ENCODE assay signal across 1 cellular context in the genomic region with DNA sequence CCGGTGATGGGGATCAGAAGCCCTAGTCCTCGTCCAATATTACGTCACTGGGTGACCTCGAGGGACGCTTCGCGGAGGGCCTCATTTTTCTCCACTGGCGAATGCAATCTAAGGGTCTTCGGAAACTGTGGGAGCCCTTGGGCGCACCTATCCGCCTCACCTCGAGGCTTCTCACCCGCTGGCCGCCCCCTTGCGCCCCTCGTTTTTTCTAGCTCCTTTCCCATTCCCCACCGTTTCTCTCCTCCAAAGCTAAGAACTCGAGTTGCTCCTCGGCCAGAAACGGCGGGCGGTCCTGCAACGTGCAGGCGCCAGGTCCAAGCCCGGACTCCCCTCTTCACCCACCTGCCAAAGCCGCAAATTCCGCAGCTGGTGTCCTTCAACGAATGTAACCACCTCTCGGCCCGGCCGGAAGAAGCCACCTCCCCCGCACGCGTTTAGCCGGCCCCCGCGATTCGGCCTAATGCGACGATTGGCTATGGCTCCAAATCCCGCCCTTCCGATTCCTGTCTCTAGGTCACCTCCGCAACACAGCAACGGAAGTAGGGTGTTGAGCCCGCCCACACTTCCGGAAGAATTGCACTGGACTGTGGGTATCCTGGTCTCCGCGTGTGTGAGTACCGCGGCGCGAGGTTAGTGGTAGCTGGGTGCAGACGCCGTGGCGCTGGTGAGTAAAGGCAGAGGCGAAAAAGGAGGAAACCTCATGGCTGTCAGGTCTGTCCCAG.
TF ChIP-seq lines count a peak whose summit lies in the region.

A gene with protein sequence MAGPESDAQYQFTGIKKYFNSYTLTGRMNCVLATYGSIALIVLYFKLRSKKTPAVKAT (minus strand): TSS at position 409 of the 722 bp plus-strand sequence. CDS start 4,018 bp downstream, outside the sequence.
A gene with protein sequence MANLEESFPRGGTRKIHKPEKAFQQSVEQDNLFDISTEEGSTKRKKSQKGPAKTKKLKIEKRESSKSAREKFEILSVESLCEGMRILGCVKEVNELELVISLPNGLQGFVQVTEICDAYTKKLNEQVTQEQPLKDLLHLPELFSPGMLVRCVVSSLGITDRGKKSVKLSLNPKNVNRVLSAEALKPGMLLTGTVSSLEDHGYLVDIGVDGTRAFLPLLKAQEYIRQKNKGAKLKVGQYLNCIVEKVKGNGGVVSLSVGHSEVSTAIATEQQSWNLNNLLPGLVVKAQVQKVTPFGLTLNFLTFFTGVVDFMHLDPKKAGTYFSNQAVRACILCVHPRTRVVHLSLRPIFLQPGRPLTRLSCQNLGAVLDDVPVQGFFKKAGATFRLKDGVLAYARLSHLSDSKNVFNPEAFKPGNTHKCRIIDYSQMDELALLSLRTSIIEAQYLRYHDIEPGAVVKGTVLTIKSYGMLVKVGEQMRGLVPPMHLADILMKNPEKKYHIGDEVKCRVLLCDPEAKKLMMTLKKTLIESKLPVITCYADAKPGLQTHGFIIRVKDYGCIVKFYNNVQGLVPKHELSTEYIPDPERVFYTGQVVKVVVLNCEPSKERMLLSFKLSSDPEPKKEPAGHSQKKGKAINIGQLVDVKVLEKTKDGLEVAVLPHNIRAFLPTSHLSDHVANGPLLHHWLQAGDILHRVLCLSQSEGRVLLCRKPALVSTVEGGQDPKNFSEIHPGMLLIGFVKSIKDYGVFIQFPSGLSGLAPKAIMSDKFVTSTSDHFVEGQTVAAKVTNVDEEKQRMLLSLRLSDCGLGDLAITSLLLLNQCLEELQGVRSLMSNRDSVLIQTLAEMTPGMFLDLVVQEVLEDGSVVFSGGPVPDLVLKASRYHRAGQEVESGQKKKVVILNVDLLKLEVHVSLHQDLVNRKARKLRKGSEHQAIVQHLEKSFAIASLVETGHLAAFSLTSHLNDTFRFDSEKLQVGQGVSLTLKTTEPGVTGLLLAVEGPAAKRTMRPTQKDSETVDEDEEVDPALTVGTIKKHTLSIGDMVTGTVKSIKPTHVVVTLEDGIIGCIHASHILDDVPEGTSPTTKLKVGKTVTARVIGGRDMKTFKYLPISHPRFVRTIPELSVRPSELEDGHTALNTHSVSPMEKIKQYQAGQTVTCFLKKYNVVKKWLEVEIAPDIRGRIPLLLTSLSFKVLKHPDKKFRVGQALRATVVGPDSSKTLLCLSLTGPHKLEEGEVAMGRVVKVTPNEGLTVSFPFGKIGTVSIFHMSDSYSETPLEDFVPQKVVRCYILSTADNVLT (N-terminal part only) (plus strand): TSS at position 560 of the 722 bp plus-strand sequence. CDS start 1,801 bp downstream, outside the sequence.

TF ChIP-seq in HepG2, 621 proteins besides CTCF, POLR2A, EP300 and RAD21 (continued from another document and continues in another):
- TF ChIP-seq, protein P1, sequence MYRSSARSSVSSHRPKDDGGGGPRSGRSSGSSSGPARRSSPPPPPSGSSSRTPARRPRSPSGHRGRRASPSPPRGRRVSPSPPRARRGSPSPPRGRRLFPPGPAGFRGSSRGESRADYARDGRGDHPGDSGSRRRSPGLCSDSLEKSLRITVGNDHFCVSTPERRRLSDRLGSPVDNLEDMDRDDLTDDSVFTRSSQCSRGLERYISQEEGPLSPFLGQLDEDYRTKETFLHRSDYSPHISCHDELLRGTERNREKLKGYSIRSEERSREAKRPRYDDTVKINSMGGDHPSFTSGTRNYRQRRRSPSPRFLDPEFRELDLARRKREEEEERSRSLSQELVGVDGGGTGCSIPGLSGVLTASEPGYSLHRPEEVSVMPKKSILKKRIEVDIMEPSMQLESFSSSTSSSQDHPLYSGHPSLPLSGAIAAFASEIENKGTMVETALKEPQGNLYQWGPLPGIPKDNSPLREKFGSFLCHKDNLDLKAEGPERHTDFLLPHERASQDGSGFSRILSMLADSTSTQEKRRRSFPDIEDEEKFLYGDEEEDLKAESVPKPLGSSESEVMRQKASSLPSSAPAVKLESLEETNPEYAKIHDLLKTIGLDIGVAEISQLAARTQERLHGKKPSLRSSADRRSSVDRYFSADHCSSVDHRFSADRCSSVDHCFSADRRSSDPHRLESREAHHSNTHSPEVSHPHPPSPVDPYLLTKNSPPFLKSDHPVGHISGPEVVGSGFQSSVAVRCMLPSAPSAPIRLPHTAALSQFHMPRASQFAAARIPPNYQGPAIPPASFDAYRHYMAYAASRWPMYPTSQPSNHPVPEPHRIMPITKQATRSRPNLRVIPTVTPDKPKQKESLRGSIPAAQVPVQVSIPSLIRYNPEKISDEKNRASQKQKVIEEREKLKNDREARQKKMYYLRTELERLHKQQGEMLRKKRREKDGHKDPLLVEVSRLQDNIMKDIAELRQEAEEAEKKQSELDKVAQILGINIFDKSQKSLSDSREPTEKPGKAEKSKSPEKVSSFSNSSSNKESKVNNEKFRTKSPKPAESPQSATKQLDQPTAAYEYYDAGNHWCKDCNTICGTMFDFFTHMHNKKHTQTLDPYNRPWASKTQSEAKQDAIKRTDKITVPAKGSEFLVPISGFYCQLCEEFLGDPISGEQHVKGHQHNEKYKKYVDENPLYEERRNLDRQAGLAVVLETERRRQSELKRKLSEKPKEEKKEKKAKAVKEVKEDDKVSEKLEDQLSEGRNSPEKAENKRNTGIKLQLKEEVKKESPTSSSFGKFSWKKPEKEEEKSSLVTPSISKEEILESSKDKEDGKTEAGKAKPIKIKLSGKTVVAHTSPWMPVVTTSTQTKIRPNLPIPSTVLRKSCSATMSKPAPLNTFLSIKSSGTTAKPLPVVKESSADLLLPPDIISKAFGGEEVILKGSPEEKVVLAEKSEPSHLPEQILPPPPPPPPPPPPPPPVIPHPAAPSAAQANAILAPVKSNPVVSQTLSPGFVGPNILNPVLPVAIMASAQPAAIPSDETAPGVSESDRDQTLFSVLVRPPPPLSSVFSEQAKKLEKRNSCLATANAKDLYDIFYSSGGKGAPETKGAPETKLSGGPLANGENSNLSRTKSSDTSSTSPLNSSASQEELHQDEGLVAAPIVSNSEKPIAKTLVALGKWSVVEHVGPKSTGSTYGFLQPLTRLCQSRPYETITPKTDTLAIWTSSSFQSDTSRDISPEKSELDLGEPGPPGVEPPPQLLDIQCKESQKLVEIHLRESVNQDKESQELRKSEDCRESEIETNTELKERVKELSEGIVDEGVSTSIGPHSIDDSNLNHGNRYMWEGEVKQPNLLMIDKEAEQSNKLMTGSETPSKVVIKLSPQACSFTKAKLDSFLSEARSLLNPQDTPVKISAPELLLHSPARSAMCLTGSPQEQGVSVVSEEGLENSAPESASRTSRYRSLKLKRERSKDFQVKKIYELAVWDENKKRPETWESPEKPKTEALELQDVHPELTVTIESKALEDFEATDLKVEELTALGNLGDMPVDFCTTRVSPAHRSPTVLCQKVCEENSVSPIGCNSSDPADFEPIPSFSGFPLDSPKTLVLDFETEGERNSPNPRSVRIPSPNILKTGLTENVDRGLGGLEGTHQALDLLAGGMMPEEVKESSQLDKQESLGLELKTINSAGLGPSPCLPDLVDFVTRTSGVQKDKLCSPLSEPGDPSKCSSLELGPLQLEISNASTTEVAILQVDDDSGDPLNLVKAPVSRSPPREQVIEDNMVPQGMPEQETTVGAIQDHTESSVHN (CRISPR knock-in tag; IDR thresholded peaks at IDR 0.05) = no peak
- no peak for TF ChIP-seq TBP (CRISPR knock-in tag; IDR thresholded peaks at IDR 0.05)
- no peak for TF ChIP-seq HNRNPH1 (optimal IDR thresholded peaks at IDR 0.05; ENCODE audit: low read depth, low read length)
- peak; percentile 93 for TF ChIP-seq NRL (CRISPR knock-in tag; IDR thresholded peaks at IDR 0.05; ENCODE audit: borderline replicate concordance)
- TF ChIP-seq ZNF672 (CRISPR knock-in tag; IDR thresholded peaks at IDR 0.05) = no peak
- TF ChIP-seq ZNF589 (CRISPR knock-in tag; conservative IDR thresholded peaks at IDR 0.05) = peak; percentile 83; the same call in 1 of the 2 replicates
- no peak for TF ChIP-seq ZNF598 (CRISPR knock-in tag; IDR thresholded peaks at IDR 0.05; ENCODE audit: borderline replicate concordance)
- TF ChIP-seq, protein P2, sequence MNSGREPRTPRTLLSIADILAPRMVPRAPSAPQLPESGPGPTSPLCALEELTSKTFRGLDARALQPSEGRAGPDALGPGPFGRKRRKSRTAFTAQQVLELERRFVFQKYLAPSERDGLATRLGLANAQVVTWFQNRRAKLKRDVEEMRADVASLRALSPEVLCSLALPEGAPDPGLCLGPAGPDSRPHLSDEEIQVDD (CRISPR knock-in tag; IDR thresholded peaks at IDR 0.05; ENCODE audit: borderline replicate concordance) = no peak
- no peak for TF ChIP-seq EHMT2 (IDR thresholded peaks at IDR 0.05; ENCODE audit: borderline replicate concordance, low read depth, low read length)
- TF ChIP-seq ZNF430 (CRISPR knock-in tag; IDR thresholded peaks at IDR 0.05) = peak; percentile 71
- TF ChIP-seq TAF1 (CRISPR knock-in tag; IDR thresholded peaks at IDR 0.05) = peak; percentile 91
- no peak for TF ChIP-seq ZNF260 (CRISPR knock-in tag; IDR thresholded peaks at IDR 0.05; ENCODE audit: borderline replicate concordance, low read depth)
- peak; percentile 90 for TF ChIP-seq NAIF1 (CRISPR knock-in tag; IDR thresholded peaks at IDR 0.05; ENCODE audit: borderline replicate concordance)
- TF ChIP-seq NCOA5 (CRISPR knock-in tag; IDR thresholded peaks at IDR 0.05) = no peak
- TF ChIP-seq, protein P3, sequence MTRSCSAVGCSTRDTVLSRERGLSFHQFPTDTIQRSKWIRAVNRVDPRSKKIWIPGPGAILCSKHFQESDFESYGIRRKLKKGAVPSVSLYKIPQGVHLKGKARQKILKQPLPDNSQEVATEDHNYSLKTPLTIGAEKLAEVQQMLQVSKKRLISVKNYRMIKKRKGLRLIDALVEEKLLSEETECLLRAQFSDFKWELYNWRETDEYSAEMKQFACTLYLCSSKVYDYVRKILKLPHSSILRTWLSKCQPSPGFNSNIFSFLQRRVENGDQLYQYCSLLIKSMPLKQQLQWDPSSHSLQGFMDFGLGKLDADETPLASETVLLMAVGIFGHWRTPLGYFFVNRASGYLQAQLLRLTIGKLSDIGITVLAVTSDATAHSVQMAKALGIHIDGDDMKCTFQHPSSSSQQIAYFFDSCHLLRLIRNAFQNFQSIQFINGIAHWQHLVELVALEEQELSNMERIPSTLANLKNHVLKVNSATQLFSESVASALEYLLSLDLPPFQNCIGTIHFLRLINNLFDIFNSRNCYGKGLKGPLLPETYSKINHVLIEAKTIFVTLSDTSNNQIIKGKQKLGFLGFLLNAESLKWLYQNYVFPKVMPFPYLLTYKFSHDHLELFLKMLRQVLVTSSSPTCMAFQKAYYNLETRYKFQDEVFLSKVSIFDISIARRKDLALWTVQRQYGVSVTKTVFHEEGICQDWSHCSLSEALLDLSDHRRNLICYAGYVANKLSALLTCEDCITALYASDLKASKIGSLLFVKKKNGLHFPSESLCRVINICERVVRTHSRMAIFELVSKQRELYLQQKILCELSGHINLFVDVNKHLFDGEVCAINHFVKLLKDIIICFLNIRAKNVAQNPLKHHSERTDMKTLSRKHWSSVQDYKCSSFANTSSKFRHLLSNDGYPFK (CRISPR knock-in tag; IDR thresholded peaks at IDR 0.05; ENCODE audit: borderline replicate concordance) = peak; percentile 83; the same call in 1 of the 2 replicates
- TF ChIP-seq, protein P4, sequence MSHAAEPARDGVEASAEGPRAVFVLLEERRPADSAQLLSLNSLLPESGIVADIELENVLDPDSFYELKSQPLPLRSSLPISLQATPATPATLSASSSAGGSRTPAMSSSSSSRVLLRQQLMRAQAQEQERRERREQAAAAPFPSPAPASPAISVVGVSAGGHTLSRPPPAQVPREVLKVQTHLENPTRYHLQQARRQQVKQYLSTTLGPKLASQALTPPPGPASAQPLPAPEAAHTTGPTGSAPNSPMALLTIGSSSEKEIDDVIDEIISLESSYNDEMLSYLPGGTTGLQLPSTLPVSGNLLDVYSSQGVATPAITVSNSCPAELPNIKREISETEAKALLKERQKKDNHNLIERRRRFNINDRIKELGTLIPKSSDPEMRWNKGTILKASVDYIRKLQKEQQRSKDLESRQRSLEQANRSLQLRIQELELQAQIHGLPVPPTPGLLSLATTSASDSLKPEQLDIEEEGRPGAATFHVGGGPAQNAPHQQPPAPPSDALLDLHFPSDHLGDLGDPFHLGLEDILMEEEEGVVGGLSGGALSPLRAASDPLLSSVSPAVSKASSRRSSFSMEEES (CRISPR knock-in tag; IDR thresholded peaks at IDR 0.05) = peak; percentile 23; the same call in 1 of the 2 replicates
- TF ChIP-seq REPIN1 (CRISPR knock-in tag; IDR thresholded peaks at IDR 0.05; ENCODE audit: borderline replicate concordance, low read depth) = peak; percentile 92
- peak; percentile 74 for TF ChIP-seq ELF3 (CRISPR knock-in tag; IDR thresholded peaks at IDR 0.05)
- no peak for TF ChIP-seq EZH2 (conservative IDR thresholded peaks at IDR 0.05; ENCODE audit: low read depth, low read length)
- no peak for TF ChIP-seq TRIM24 (CRISPR knock-in tag; IDR thresholded peaks at IDR 0.05)
- TF ChIP-seq, protein P5, sequence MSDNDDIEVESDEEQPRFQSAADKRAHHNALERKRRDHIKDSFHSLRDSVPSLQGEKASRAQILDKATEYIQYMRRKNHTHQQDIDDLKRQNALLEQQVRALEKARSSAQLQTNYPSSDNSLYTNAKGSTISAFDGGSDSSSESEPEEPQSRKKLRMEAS (IDR thresholded peaks at IDR 0.05) = peak; percentile 98
- TF ChIP-seq KDM2A (CRISPR knock-in tag; IDR thresholded peaks at IDR 0.05; ENCODE audit: borderline replicate concordance, low read depth) = peak; percentile 65
- TF ChIP-seq, protein P6, sequence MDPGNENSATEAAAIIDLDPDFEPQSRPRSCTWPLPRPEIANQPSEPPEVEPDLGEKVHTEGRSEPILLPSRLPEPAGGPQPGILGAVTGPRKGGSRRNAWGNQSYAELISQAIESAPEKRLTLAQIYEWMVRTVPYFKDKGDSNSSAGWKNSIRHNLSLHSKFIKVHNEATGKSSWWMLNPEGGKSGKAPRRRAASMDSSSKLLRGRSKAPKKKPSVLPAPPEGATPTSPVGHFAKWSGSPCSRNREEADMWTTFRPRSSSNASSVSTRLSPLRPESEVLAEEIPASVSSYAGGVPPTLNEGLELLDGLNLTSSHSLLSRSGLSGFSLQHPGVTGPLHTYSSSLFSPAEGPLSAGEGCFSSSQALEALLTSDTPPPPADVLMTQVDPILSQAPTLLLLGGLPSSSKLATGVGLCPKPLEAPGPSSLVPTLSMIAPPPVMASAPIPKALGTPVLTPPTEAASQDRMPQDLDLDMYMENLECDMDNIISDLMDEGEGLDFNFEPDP (CRISPR knock-in tag; conservative IDR thresholded peaks at IDR 0.05) = 0 out of 2 replicates have a peak, but pooled peaks have one; percentile 75
- TF ChIP-seq, protein P7, sequence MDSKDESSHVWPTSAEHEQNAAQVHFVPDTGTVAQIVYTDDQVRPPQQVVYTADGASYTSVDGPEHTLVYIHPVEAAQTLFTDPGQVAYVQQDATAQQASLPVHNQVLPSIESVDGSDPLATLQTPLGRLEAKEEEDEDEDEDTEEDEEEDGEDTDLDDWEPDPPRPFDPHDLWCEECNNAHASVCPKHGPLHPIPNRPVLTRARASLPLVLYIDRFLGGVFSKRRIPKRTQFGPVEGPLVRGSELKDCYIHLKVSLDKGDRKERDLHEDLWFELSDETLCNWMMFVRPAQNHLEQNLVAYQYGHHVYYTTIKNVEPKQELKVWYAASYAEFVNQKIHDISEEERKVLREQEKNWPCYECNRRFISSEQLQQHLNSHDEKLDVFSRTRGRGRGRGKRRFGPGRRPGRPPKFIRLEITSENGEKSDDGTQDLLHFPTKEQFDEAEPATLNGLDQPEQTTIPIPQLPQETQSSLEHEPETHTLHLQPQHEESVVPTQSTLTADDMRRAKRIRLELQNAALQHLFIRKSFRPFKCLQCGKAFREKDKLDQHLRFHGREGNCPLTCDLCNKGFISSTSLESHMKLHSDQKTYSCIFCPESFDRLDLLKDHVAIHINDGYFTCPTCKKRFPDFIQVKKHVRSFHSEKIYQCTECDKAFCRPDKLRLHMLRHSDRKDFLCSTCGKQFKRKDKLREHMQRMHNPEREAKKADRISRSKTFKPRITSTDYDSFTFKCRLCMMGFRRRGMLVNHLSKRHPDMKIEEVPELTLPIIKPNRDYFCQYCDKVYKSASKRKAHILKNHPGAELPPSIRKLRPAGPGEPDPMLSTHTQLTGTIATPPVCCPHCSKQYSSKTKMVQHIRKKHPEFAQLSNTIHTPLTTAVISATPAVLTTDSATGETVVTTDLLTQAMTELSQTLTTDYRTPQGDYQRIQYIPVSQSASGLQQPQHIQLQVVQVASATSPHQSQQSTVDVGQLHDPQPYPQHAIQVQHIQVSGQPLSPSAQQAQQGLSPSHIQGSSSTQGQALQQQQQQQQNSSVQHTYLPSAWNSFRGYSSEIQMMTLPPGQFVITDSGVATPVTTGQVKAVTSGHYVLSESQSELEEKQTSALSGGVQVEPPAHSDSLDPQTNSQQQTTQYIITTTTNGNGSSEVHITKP (CRISPR knock-in tag; IDR thresholded peaks at IDR 0.05; ENCODE audit: low read depth) = 0 out of 2 replicates have a peak, but pooled peaks have one; percentile 28
